Comparison of ENCODE assay signal across 1 cellular context in the genomic region with DNA sequence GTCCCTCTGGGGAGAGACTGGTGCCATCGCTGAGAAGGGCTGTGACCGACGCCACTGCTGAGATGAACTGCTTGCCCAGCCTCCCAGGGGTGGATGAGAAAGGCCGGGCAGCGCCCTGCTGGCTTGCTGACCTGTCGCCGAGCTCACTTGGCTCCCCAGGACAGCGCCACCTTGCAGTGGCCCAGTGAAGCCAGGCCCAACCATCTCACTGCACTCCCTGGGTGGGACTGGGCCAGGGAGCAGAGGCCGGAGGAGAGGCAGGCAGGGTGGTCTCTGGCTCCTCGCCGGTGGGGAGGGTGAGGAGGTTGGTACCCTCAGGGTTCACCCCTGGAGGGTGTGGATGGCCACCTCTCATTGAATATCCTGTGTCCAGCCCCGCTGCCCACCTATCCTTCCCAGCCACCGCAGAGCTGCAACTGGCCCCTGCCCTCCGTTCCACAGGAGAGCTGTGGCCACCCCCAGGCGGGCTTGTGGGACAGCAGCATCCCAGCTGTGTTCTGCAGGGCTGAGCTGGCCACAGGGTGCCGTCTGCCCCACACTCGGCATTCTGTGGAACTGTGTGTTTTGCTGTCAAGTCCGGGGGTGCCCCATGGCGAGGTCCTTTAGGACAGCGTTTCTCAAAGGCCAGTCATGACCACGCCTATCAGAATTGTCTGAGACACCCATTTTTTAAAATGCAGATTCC.
TF ChIP-seq lines count a peak whose summit lies in the region.

No MANE protein-coding gene starts in this region.

TF ChIP-seq in K562, 482 proteins besides CTCF, POLR2A, EP300 and RAD21:
- TF ChIP-seq CUX1 (CRISPR knock-in tag; IDR thresholded peaks at IDR 0.05) (no peak), MYNN (IDR thresholded peaks at IDR 0.05) (no peak), MYNN (CRISPR knock-in tag; IDR thresholded peaks at IDR 0.05) (no peak), ETV6 (IDR thresholded peaks at IDR 0.05; ENCODE audit: borderline replicate concordance in 1 of 2, low read depth in 2 of 2, low read length in 1 of 2) (no peak), ETV6 (CRISPR knock-in tag; IDR thresholded peaks at IDR 0.05; ENCODE audit: borderline replicate concordance) (no peak), CTCFL (IDR thresholded peaks at IDR 0.05; ENCODE audit: borderline replicate concordance, insufficient read depth, low read depth, low read length, poor library complexity, severe bottlenecking) (peak; percentile 4), HDGF (IDR thresholded peaks at IDR 0.05) (no peak), PTBP1 (IDR thresholded peaks at IDR 0.05; ENCODE audit: low read depth, low read length) (no peak), SRSF7 (optimal IDR thresholded peaks at IDR 0.05; ENCODE audit: low read depth, low read length) (no peak), ETV5 (CRISPR knock-in tag; IDR thresholded peaks at IDR 0.05; ENCODE audit: low read depth) (no peak), MNT (conservative IDR thresholded peaks at IDR 0.05) (no peak), ZNF224 (CRISPR knock-in tag; IDR thresholded peaks at IDR 0.05) (no peak), RBM14 (IDR thresholded peaks at IDR 0.05; ENCODE audit: borderline replicate concordance, insufficient read depth, low read depth, low read length) (no peak)
- TF ChIP-seq, protein P1, sequence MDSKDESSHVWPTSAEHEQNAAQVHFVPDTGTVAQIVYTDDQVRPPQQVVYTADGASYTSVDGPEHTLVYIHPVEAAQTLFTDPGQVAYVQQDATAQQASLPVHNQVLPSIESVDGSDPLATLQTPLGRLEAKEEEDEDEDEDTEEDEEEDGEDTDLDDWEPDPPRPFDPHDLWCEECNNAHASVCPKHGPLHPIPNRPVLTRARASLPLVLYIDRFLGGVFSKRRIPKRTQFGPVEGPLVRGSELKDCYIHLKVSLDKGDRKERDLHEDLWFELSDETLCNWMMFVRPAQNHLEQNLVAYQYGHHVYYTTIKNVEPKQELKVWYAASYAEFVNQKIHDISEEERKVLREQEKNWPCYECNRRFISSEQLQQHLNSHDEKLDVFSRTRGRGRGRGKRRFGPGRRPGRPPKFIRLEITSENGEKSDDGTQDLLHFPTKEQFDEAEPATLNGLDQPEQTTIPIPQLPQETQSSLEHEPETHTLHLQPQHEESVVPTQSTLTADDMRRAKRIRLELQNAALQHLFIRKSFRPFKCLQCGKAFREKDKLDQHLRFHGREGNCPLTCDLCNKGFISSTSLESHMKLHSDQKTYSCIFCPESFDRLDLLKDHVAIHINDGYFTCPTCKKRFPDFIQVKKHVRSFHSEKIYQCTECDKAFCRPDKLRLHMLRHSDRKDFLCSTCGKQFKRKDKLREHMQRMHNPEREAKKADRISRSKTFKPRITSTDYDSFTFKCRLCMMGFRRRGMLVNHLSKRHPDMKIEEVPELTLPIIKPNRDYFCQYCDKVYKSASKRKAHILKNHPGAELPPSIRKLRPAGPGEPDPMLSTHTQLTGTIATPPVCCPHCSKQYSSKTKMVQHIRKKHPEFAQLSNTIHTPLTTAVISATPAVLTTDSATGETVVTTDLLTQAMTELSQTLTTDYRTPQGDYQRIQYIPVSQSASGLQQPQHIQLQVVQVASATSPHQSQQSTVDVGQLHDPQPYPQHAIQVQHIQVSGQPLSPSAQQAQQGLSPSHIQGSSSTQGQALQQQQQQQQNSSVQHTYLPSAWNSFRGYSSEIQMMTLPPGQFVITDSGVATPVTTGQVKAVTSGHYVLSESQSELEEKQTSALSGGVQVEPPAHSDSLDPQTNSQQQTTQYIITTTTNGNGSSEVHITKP (IDR thresholded peaks at IDR 0.05; ENCODE audit: partially characterized antibody), result peak; percentile 51
- TF ChIP-seq, protein P2, sequence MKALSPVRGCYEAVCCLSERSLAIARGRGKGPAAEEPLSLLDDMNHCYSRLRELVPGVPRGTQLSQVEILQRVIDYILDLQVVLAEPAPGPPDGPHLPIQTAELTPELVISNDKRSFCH (CRISPR knock-in tag; IDR thresholded peaks at IDR 0.05), result no peak
- TF ChIP-seq, protein P2 (tag; IDR thresholded peaks at IDR 0.05), result no peak
- TF ChIP-seq, protein P3, sequence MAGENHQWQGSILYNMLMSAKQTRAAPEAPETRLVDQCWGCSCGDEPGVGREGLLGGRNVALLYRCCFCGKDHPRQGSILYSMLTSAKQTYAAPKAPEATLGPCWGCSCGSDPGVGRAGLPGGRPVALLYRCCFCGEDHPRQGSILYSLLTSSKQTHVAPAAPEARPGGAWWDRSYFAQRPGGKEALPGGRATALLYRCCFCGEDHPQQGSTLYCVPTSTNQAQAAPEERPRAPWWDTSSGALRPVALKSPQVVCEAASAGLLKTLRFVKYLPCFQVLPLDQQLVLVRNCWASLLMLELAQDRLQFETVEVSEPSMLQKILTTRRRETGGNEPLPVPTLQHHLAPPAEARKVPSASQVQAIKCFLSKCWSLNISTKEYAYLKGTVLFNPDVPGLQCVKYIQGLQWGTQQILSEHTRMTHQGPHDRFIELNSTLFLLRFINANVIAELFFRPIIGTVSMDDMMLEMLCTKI (IDR thresholded peaks at IDR 0.05; ENCODE audit: partially characterized antibody), result no peak
